ENCODE assay signal across 1 cellular context in the genomic region with DNA sequence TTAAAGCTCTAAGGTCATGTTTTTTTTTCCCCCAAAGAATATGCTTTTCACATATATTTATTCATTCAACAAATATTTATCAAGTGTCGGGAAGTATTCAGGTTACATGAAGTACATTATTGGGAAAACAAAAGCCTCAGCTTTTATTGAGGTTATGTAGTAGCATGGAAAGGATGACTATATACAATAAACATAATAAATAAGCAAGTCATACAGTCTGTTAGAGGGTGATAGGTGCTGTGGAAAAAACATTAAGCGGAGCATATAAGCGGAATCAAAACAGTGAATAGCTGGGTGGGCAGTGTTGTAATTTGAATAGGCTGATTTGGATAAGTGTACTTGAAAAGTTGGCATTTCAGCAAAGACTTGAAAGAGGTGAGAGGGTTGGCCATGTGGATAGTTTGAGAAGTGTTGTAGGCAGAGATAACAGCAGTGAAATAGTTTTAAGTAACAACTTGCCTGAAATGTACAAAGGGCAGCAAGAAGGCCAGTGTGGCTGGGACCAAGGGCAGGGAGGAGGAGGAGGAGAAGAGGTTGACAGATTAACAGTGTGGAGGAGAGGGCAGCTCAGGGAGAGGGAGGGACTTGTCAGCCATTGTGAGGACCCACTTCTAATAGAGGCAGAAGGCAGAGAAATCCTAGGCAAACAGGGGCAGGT.
TF ChIP-seq lines count a peak whose summit lies in the region.

No MANE protein-coding gene starts in this region.

TF ChIP-seq in IMR-90, 13 proteins besides CTCF, POLR2A, EP300 and RAD21 (continued from another document):
- TF ChIP-seq, protein P1, sequence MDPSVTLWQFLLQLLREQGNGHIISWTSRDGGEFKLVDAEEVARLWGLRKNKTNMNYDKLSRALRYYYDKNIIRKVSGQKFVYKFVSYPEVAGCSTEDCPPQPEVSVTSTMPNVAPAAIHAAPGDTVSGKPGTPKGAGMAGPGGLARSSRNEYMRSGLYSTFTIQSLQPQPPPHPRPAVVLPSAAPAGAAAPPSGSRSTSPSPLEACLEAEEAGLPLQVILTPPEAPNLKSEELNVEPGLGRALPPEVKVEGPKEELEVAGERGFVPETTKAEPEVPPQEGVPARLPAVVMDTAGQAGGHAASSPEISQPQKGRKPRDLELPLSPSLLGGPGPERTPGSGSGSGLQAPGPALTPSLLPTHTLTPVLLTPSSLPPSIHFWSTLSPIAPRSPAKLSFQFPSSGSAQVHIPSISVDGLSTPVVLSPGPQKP (IDR thresholded peaks at IDR 0.05; ENCODE audit: borderline replicate concordance, low read depth, low read length), result no peak
